1 cellular context compared by ENCODE assay signal in genomic region chrX:47579537-47579936, GRCh38.
TF ChIP-seq lines count a peak whose summit lies in the region.

No MANE protein-coding gene starts in this region.

TF ChIP-seq in endothelial cell of umbilical vein, 7 proteins besides CTCF, POLR2A, EP300 and RAD21:
- no peak for TF ChIP-seq MYC (IDR thresholded peaks at IDR 0.05; ENCODE audit: low read depth, low read length)
- no peak for TF ChIP-seq JUN (IDR thresholded peaks at IDR 0.05; ENCODE audit: borderline replicate concordance, insufficient read depth, insufficient read length, low read depth)
- TF ChIP-seq FOS (IDR thresholded peaks at IDR 0.05; ENCODE audit: borderline replicate concordance, insufficient read depth, low read length), result no peak
- TF ChIP-seq POLR2AphosphoS5 (IDR thresholded peaks at IDR 0.05; ENCODE audit: insufficient read depth, low read depth, low read length), result no peak
- no peak for TF ChIP-seq GATA2 (IDR thresholded peaks at IDR 0.05; ENCODE audit: insufficient read depth, insufficient read length, low read depth, low read length)
- TF ChIP-seq EZH2 (IDR thresholded peaks at IDR 0.05; ENCODE audit: borderline replicate concordance, low read depth, low read length, severe bottlenecking), result no peak
- no peak for TF ChIP-seq MAX (IDR thresholded peaks at IDR 0.05; ENCODE audit: insufficient read depth, insufficient read length)
